Comparison of ENCODE assay signal across 27 cellular contexts in genomic region chr9:18032636-18033035, GRCh38.
"Had no signal": no experiment of that assay in that cellular context is flagged by ENCODE, and none has a peak within 500 bp of the region (broad histone marks: within the 10 kb centered on the region; RNA-seq: fewer than 3 reads in every experiment).

No MANE protein-coding gene starts in this region.

- FAIRE-seq: urothelium cell line had no signal

- DNase-seq: stimulated activated CD4-positive, alpha-beta T cell treated with anti-CD3 and anti-CD28 coated beads, Interleukin-2, amount 100 ng/mL, for 48 hours; stimulated activated CD4-positive, alpha-beta T cell treated with anti-CD3 and anti-CD28 coated beads, Interleukin-4, amount 100 ng/mL, for 1 hour; stimulated activated CD4-positive, alpha-beta T cell treated with anti-CD3 and anti-CD28 coated beads, Interleukin-4, amount 100 ng/mL, for 24 hours; stimulated activated CD4-positive, alpha-beta T cell treated with anti-CD3 and anti-CD28 coated beads, Interleukin-4, amount 100 ng/mL, for 4 hours; stimulated activated CD8-positive, alpha-beta memory T cell treated with anti-CD3 and anti-CD28 coated beads, Interleukin-4, amount 100 ng/mL, for 48 hours; stimulated activated naive B cell treated with anti-CD40 and anti-IgM and Interleukin-4, amounts not matched to agents 10 μg/mL and 1 μg/mL and 100 μg/mL, for 72 hours; stimulated activated naive CD4-positive, alpha-beta T cell; stimulated activated naive CD4-positive, alpha-beta T cell treated with Interleukin-2 at 50 U/mL for 16 hours; stimulated activated naive CD8-positive, alpha-beta T cell treated with anti-CD3 and anti-CD28 coated beads, Interleukin-15, amount 100 ng/mL, for 72 hours; stimulated activated naive CD8-positive, alpha-beta T cell treated with anti-CD3 and anti-CD28 coated beads, Interleukin-15, Interleukin-2, amounts not matched to agents 100 U/mL and 50 U/mL, for 24 hours; stomach; substantia nigra; testis; thyroid gland; tibial artery; transverse colon; trophoblast cell; upper lobe of left lung; upper lobe of right lung; uterus had no signal

- H3K9me3 ChIP-seq: testis, thoracic aorta, thyroid gland, transverse colon, upper lobe of right lung, uterus, vagina had no signal

- H3K27ac ChIP-seq: stomach, suprapubic skin, testis, thoracic aorta, thyroid gland, tibial artery, tibial nerve, transverse colon, upper lobe of left lung, upper lobe of right lung, uterus, vagina had no signal

- H3K4me3 ChIP-seq: stomach, suprapubic skin, testis, thoracic aorta, thyroid gland, tibial artery, tibial nerve, transverse colon, upper lobe of left lung, upper lobe of right lung, uterus, vagina had no signal

- H3K36me3 ChIP-seq: stomach, suprapubic skin, thoracic aorta, thyroid gland, tibial artery, tibial nerve, transverse colon, upper lobe of left lung, upper lobe of right lung, uterus, vagina had no signal

- H3K4me1 ChIP-seq: suprapubic skin, testis, thyroid gland, tibial nerve, transverse colon, upper lobe of left lung, upper lobe of right lung, uterus, vagina had no signal

- ATAC-seq: stimulated activated effector memory CD8-positive, alpha-beta T cell treated with anti-CD3 and anti-CD28 coated beads, Interleukin-12 subunit alpha, Interleukin-12 subunit beta, amount 100 ng/mL, for 72 hours; stimulated activated memory B cell treated with anti-CD40 and anti-IgM and Interleukin-4, amounts not matched to agents 10 μg/mL and 1 μg/mL and 100 μg/mL, for 72 hours; stimulated activated naive B cell treated with anti-CD40 and anti-IgM and Interleukin-4, amounts not matched to agents 10 μg/mL and 1 μg/mL and 100 μg/mL, for 72 hours; stimulated activated naive CD8-positive, alpha-beta T cell treated with anti-CD3 and anti-CD28 coated beads, Interleukin-15, Interleukin-2, amounts not matched to agents 100 U/mL and 50 U/mL, for 24 hours had no signal

- H3K27me3 ChIP-seq: stomach, suprapubic skin, testis, thyroid gland, tibial artery, tibial nerve, transverse colon, upper lobe of left lung, upper lobe of right lung, uterus, vagina had no signal
